In genomic region chr9:84702469-84702868, GRCh38 we compare ENCODE assay signal across 16 cellular contexts. TPM values are rescaled to one million over a fixed set of nuclear protein-coding genes. Genes with fewer than 3 reads are reported as not detected.
"Had no signal": no experiment of that assay in that cellular context is flagged by ENCODE, and none has a peak within 500 bp of the region (broad histone marks: within the 10 kb centered on the region; RNA-seq: fewer than 3 reads in every experiment).

No MANE protein-coding gene starts in this region.

- H3K36me3 ChIP-seq: ovary, sigmoid colon had no signal

- H3K4me1 ChIP-seq: foreskin keratinocyte, sigmoid colon had no signal

- H3K4me3 ChIP-seq: ovary, sigmoid colon, tibial artery had no signal

- H3K27me3 ChIP-seq: foreskin keratinocyte, ovary, tibial artery had no signal

- H3K27ac ChIP-seq: foreskin keratinocyte, sigmoid colon, tibial artery had no signal

- FAIRE-seq: bronchial epithelial cell, colon, kidney, urothelium cell line had no signal

- H3K9me3 ChIP-seq: ovary, sigmoid colon, tibial artery had no signal

- ATAC-seq: naive thymus-derived CD8-positive, alpha-beta T cell had no signal

- DNase-seq: activated CD4-positive, alpha-beta T cell treated with anti-CD3 and anti-CD28 coated beads, Interleukin-2, amount 50 U/mL, for 1 hour; activated CD4-positive, CD25-positive, alpha-beta regulatory T cell treated with anti-CD3 and anti-CD28 coated beads, Interleukin-2, amount 50 U/mL, for 72 hours; activated CD8-positive, alpha-beta memory T cell treated with anti-CD3 and anti-CD28 coated beads, Interleukin-2, amount 50 U/mL, for 48 hours; activated effector memory CD4-positive, alpha-beta T cell treated with anti-CD3 and anti-CD28 coated beads, Interleukin-2, amount 50 U/mL, for 16 hours; activated T-cell treated with anti-CD3 and anti-CD28 coated beads, Interleukin-2, amount 50 U/mL, for 48 hours; kidney; mesenchymal stem cell; naive thymus-derived CD8-positive, alpha-beta T cell; ovary; sigmoid colon; stimulated activated CD4-positive, alpha-beta T cell treated with anti-CD3 and anti-CD28 coated beads, Interleukin-4, amount 100 ng/mL, for 24 hours; tibial artery had no signal

RNA-seq across cellular contexts. Expression of gene NTRK2, which starts 32.9 kb away (rescaled TPM):
- total RNA-seq: bronchial epithelial cell; naive thymus-derived CD8-positive, alpha-beta T cell had no signal
- polyA plus RNA-seq: naive thymus-derived CD8-positive, alpha-beta T cell had no signal
